1 cellular context compared by ENCODE assay signal in the genomic region with DNA sequence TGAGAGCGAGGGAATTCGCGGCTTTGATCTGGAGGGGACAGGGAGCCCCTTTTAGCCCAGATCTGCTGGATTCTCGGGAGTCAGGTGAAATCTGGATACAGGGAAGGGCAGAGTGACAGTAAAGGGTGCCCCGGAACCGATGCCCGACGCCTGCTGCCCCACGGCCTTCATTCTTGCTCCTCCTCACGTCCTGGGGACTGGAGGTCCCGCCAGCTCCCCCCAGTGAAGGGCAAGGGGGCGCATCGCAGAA.
TF ChIP-seq lines count a peak whose summit lies in the region.

No MANE protein-coding gene starts in this region.

TF ChIP-seq in SK-N-SH, 30 proteins besides CTCF, POLR2A, EP300 and RAD21 (continued from another document):
- TF ChIP-seq, protein P1, sequence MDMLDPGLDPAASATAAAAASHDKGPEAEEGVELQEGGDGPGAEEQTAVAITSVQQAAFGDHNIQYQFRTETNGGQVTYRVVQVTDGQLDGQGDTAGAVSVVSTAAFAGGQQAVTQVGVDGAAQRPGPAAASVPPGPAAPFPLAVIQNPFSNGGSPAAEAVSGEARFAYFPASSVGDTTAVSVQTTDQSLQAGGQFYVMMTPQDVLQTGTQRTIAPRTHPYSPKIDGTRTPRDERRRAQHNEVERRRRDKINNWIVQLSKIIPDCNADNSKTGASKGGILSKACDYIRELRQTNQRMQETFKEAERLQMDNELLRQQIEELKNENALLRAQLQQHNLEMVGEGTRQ (IDR thresholded peaks at IDR 0.05; ENCODE audit: borderline replicate concordance, low read depth, low read length) = no peak
- no peak for TF ChIP-seq NFIC (IDR thresholded peaks at IDR 0.05; ENCODE audit: borderline replicate concordance)
TF ChIP-seq in SK-N-SH: peak in this region for 0.
